ENCODE assay signal across 13 cellular contexts in genomic region chr16:71255721-71256120, GRCh38. TPM values are rescaled to one million over a fixed set of nuclear protein-coding genes. Genes with fewer than 3 reads are reported as not detected.
DNase-seq lines count a peak whose midpoint lies in the region; ATAC-seq and TF ChIP-seq lines count a peak whose summit lies in the region.
"Had no signal": no experiment of that assay in that cellular context is flagged by ENCODE, and none has a peak within 500 bp of the region (broad histone marks: within the 10 kb centered on the region; RNA-seq: fewer than 3 reads in every experiment).

No MANE protein-coding gene starts in this region.

- CTCF ChIA-PET in OCI-LY7 (lab: Charles Lee; ENCODE audit: unreplicated experiment) = no interaction called here

- no peaks in the 10 kb centered on the region for H3K36me3 Mint-ChIP-seq in glutamatergic neuron (ENCODE audit: unreplicated experiment)

- no peak overlapping the region for H4K8ac ChIP-seq in neuronal stem cell (ENCODE audit: low read depth, low read length)

- POLR2A ChIA-PET in OCI-LY7 (lab: Charles Lee) = no interaction called here

- H3K27me3 ChIP-seq in BLaER1 treated with 17β-estradiol and CSF1 and Interleukin-3, amounts not matched to agents 10 nM and 100 nM = no peaks in the 10 kb centered on the region
- peaks cover 0 to 8% (median 0%) of the 10 kb centered on the region in 3 experiments for H3K27me3 ChIP-seq in neuronal stem cell (ENCODE audit: control insufficient read depth in 3 of 3, insufficient read depth in 3 of 3, low read depth in 1 of 3, low read length in 3 of 3)
- H3K27me3 ChIP-seq: sigmoid colon had no signal

- no peaks in the 10 kb centered on the region for H3K9me3 ChIP-seq in BLaER1 treated with 17β-estradiol and CSF1 and Interleukin-3, amounts not matched to agents 10 nM and 100 nM (replicated peaks in 1 of 11)
- H3K9me3 ChIP-seq in neuronal stem cell (replicated peaks in 1 of 2; ENCODE audit: control insufficient read depth in 2 of 2, insufficient read depth in 1 of 2, low read depth in 1 of 2, low read length in 2 of 2) (no peaks in the 10 kb centered on the region), OCI-LY7 (ENCODE audit: low read length) (no peaks in the 10 kb centered on the region)
- H3K9me3 ChIP-seq: sigmoid colon had no signal

- H3K27ac ChIP-seq in BLaER1 treated with 17β-estradiol and CSF1 and Interleukin-3, amounts not matched to agents 10 nM and 100 nM = peak overlapping the region in 2 of 11 experiments; percentile 7 to 9; a peak in 2 of 22 replicates
- H3K27ac ChIP-seq in neuronal stem cell (replicated peaks; ENCODE audit: low read length) = no peak overlapping the region
- H3K27ac ChIP-seq in OCI-LY7 (ENCODE audit: low read depth, low read length, poor library complexity, severe bottlenecking) = no peak overlapping the region
- H3K27ac ChIP-seq: sigmoid colon had no signal

- H3K9ac ChIP-seq in BLaER1 treated with 17β-estradiol and CSF1 and Interleukin-3, amounts not matched to agents 10 nM and 100 nM = 0 out of 22 replicates have a peak overlapping the region, but pooled peaks of 1 of the 11 experiments have one; percentile 23
- H3K9ac ChIP-seq in neuronal stem cell (ENCODE audit: low read depth, low read length, poor library complexity) = no peak overlapping the region

- no peaks in the 10 kb centered on the region for H3K9me2 ChIP-seq in OCI-LY7 (ENCODE audit: insufficient read depth, low read length)

- peak; percentile 62 to 86 for DNase-seq in NCI-H524 (lab: John Stamatoyannopoulos, UW)
- DNase-seq in glutamatergic neuron = peak; percentile 58
- DNase-seq in neuronal stem cell (ENCODE audit: low spot score) = no peak
- DNase-seq in OCI-LY7 (ENCODE audit: low spot score) = no peak
- no peak for DNase-seq in AG08396 (ENCODE audit: low spot score)
- DNase-seq in GOT3 (lab: John Stamatoyannopoulos, UW) = no peak
- DNase-seq: activated CD4-positive, alpha-beta T cell treated with anti-CD3 and anti-CD28 coated beads, Interleukin-2, amount 50 U/mL, for 48 hours; AML-193; amniotic stem cell; sigmoid colon had no signal

- H3K27me3 Mint-ChIP-seq in glutamatergic neuron (ENCODE audit: unreplicated experiment) = peaks cover 1% of the 10 kb centered on the region

- no peak overlapping the region for H3K23ac ChIP-seq in neuronal stem cell (ENCODE audit: low read depth, low read length, poor library complexity)

- no peak overlapping the region for H4K91ac ChIP-seq in neuronal stem cell (ENCODE audit: low read depth, low read length, poor library complexity)

- no peaks in the 10 kb centered on the region for H4K20me1 ChIP-seq in BLaER1 treated with 17β-estradiol and CSF1 and Interleukin-3, amounts not matched to agents 10 nM and 100 nM
- H4K20me1 ChIP-seq in OCI-LY7 (ENCODE audit: insufficient read depth, low read length) = no peaks in the 10 kb centered on the region

- peaks cover 21% of the 10 kb centered on the region for H3K4me1 Mint-ChIP-seq in glutamatergic neuron (ENCODE audit: low read depth, unreplicated experiment)

- no peak overlapping the region for H2BK120ac ChIP-seq in neuronal stem cell (ENCODE audit: low read depth, low read length)

- H3K18ac ChIP-seq in neuronal stem cell (ENCODE audit: low read length) = no peak overlapping the region

- peak overlapping the region; percentile 21 for H3K4me3 Mint-ChIP-seq in glutamatergic neuron (ENCODE audit: unreplicated experiment)
- H3K4me3 Mint-ChIP-seq: activated T-helper 1 cell treated with anti-CD3 and anti-CD28 coated beads, Interleukin-12 subunit alpha, Interleukin-12 subunit beta, Interleukin-2, Interleukin-4 antibody, amounts not matched to agents 30 ng/mL and 10 ng/mL and 1 ng/mL, durations not matched to agents 14 hours and 24 hours and 36 hours had no signal

- H2AFZ ChIP-seq in neuronal stem cell (ENCODE audit: low read length) (peak overlapping the region; percentile 77), OCI-LY7 (ENCODE audit: low read length) (no peak overlapping the region)

- ATAC-seq in HG02884 (IDR thresholded peaks at IDR 0.05; ENCODE audit: unreplicated experiment) = no peak

- intact Hi-C loops in OCI-LY7 (cut with micrococcal nuclease; ENCODE audit: unreplicated experiment) = loop anchor here (10.0 kb wide), 1 partner anchor 59 kb away; no protein-coding TSS in a partner anchor

- no TSS peak for BruUV-seq in OCI-LY7 (replicated peaks; lab: Mats Ljungman, UMichigan)

- no peak overlapping the region for H3K14ac ChIP-seq in neuronal stem cell (ENCODE audit: low read length)

- H2BK12ac ChIP-seq in neuronal stem cell (ENCODE audit: low read length) = no peak overlapping the region

- H2BK5ac ChIP-seq in neuronal stem cell (ENCODE audit: low read length) = no peak overlapping the region

- H3K4me1 ChIP-seq in BLaER1 treated with 17β-estradiol and CSF1 and Interleukin-3, amounts not matched to agents 10 nM and 100 nM = peaks cover 16 to 28% (median 22%) of the 10 kb centered on the region in 10 experiments
- H3K4me1 ChIP-seq in neuronal stem cell (ENCODE audit: control insufficient read depth in 2 of 2, insufficient read depth in 1 of 2, low read depth in 1 of 2, low read length in 2 of 2) = peaks cover 6 to 15% of the 10 kb centered on the region in 2 donors
- no peaks in the 10 kb centered on the region for H3K4me1 ChIP-seq in OCI-LY7 (ENCODE audit: insufficient read depth, low read length, poor library complexity, severe bottlenecking)
- H3K4me1 ChIP-seq: sigmoid colon had no signal

- no peak overlapping the region for H2BK15ac ChIP-seq in neuronal stem cell (ENCODE audit: low read length)

- H3K27ac Mint-ChIP-seq in glutamatergic neuron (ENCODE audit: unreplicated experiment) = peak overlapping the region; percentile 85
- H3K27ac Mint-ChIP-seq: activated T-helper 1 cell treated with anti-CD3 and anti-CD28 coated beads, Interleukin-12 subunit alpha, Interleukin-12 subunit beta, Interleukin-2, Interleukin-4 antibody, amounts not matched to agents 30 ng/mL and 10 ng/mL and 1 ng/mL, durations not matched to agents 14 hours and 24 hours and 36 hours had no signal

- peak overlapping the region; percentile 26 to 76 (median 65) for H3K4me2 ChIP-seq in BLaER1 treated with 17β-estradiol and CSF1 and Interleukin-3, amounts not matched to agents 10 nM and 100 nM
- H3K4me2 ChIP-seq in neuronal stem cell (ENCODE audit: insufficient read depth, low read length, poor library complexity, severe bottlenecking) = no peak overlapping the region
- H3K4me2 ChIP-seq in OCI-LY7 (ENCODE audit: low read length) = no peak overlapping the region

- no peaks in the 10 kb centered on the region for H3K79me2 ChIP-seq in OCI-LY7 (ENCODE audit: insufficient read depth, low read depth, low read length)

- peaks cover 6% of the 10 kb centered on the region for H3K9me3 Mint-ChIP-seq in glutamatergic neuron (ENCODE audit: unreplicated experiment)
- H3K9me3 Mint-ChIP-seq: activated T-helper 1 cell treated with anti-CD3 and anti-CD28 coated beads, Interleukin-12 subunit alpha, Interleukin-12 subunit beta, Interleukin-2, Interleukin-4 antibody, amounts not matched to agents 30 ng/mL and 10 ng/mL and 1 ng/mL, durations not matched to agents 14 hours and 24 hours and 36 hours had no signal

- no peak overlapping the region for H3K4ac ChIP-seq in neuronal stem cell (ENCODE audit: low read length)

- H2AK5ac ChIP-seq in neuronal stem cell (ENCODE audit: low read depth, low read length) = no peak overlapping the region

- no peaks in the 10 kb centered on the region for H3K36me3 ChIP-seq in BLaER1 treated with 17β-estradiol and CSF1 and Interleukin-3, amounts not matched to agents 10 nM and 100 nM
- no peaks in the 10 kb centered on the region for H3K36me3 ChIP-seq in neuronal stem cell (replicated peaks in 1 of 2; ENCODE audit: control insufficient read depth in 2 of 2, insufficient read depth in 2 of 2, low read length in 2 of 2)
- no peaks in the 10 kb centered on the region for H3K36me3 ChIP-seq in OCI-LY7 (ENCODE audit: insufficient read depth, low read length)
- H3K36me3 ChIP-seq: sigmoid colon had no signal

- no peak overlapping the region for H3K4me3 ChIP-seq in BLaER1 treated with 17β-estradiol and CSF1 and Interleukin-3, amounts not matched to agents 10 nM and 100 nM
- H3K4me3 ChIP-seq in neuronal stem cell (ENCODE audit: low read length in 2 of 2) = peak overlapping the region in 1 of 2 donors; percentile 17
- H3K4me3 ChIP-seq in OCI-LY7 (ENCODE audit: low read depth, low read length, poor library complexity, severe bottlenecking) = no peak overlapping the region
- H3K4me3 ChIP-seq: sigmoid colon had no signal

- no CpG with 5 or more reads among the region's 6 CpGs for WGBS in neuronal stem cell (ENCODE audit: extremely low coverage in 2 of 2, insufficient read length in 2 of 2, insufficient replicate concordance in 1 of 2), 2 donors

- H3K79me1 ChIP-seq in neuronal stem cell (ENCODE audit: low read depth, low read length) = no peaks in the 10 kb centered on the region

- TF ChIP-seq CTCF in glutamatergic neuron (IDR thresholded peaks at IDR 0.05; ENCODE audit: partially characterized antibody, unreplicated experiment) (no peak), OCI-LY7 (conservative IDR thresholded peaks at IDR 0.05; ENCODE audit: low read length) (no peak)

RNA-seq across cellular contexts. Expression of gene HYDIN, which starts 25.2 kb away (rescaled TPM):
- total RNA-seq in glutamatergic neuron (ENCODE audit: unreplicated experiment) = 7.0 TPM
- polyA plus RNA-seq in neuronal stem cell (2013, experiment 1 of 2) = 2.7 TPM
- polyA plus RNA-seq in neuronal stem cell (2013, experiment 2 of 2) = 2.8 TPM
- total RNA-seq in OCI-LY7 (2014; rRNA removed; shearing (Covaris generic)) = not detected in 2 replicates
- total RNA-seq in OCI-LY7 (2022) = 0.63 TPM in 1 of 2 replicates, not detected in the other
- total RNA-seq: activated T-helper 1 cell treated with anti-CD3 and anti-CD28 coated beads, Interleukin-12 subunit alpha, Interleukin-12 subunit beta, Interleukin-2, Interleukin-4 antibody, amounts not matched to agents 30 ng/mL and 10 ng/mL and 1 ng/mL, durations not matched to agents 14 hours and 24 hours and 36 hours had no signal

RNA-seq across cellular contexts. Expression of gene CMTR2, which starts 33.5 kb away (rescaled TPM):
- total RNA-seq in glutamatergic neuron (ENCODE audit: unreplicated experiment) (14.7 TPM), OCI-LY7 (2022) (7.9 and 10.4 TPM in 2 replicates)
- polyA plus RNA-seq in neuronal stem cell (2013, experiment 1 of 2) = 13.5 TPM
- 13.0 TPM for polyA plus RNA-seq in neuronal stem cell (2013, experiment 2 of 2)
- 10.6 and 10.9 TPM in 2 replicates for total RNA-seq in OCI-LY7 (2014; rRNA removed; shearing (Covaris generic))

Comparison
In these comparisons a context has a peak if more than half of its experiments do, and no peak if none do; other contexts are left out.
1. H3K4me2 ChIP-seq: peak in BLaER1 treated with 17β-estradiol and CSF1 and Interleukin-3, amounts not matched to agents 10 nM and 100 nM (11 of 11); none in neuronal stem cell (single experiment) and OCI-LY7 (single experiment).
2. DNase-seq: peak in NCI-H524 (2 of 2) and glutamatergic neuron (single experiment); none in neuronal stem cell (single experiment), OCI-LY7 (single experiment), AG08396 (single experiment) and GOT3 (single experiment).